In the genomic region with DNA sequence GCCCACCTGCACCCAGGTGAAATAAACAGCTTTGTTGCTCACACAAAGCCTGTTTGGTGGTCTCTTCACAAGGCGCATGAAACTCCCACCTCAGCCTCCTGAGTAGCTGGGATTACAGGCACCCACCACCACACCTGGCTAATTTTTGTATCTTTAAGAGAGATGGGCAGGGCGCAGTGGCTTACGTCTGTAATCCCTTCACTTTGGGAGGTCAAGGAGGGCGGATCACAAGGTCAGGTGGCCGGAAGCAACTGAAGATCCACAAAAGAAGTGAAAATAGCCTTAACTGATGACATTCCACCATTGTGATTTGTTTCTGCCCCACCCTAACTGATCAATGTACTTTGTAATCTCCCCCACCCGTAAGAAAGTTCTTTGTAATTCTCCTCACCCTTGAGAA, we compare ENCODE assay signal across 4 cellular contexts. TPM values are rescaled to one million over a fixed set of nuclear protein-coding genes. Genes with fewer than 3 reads are reported as not detected.
"Had no signal": no experiment of that assay in that cellular context is flagged by ENCODE, and none has a peak within 500 bp of the region (broad histone marks: within the 10 kb centered on the region; RNA-seq: fewer than 3 reads in every experiment).

No MANE protein-coding gene starts in this region.

RNA-seq across cellular contexts. Expression of a gene that starts 15.3 kb away (rescaled TPM):
- total RNA-seq: OCI-LY7, PC-9, RPMI7951, SJSA1 had no signal
